ENCODE assay signal across 15 cellular contexts in genomic region chr12:99954724-99955123, GRCh38. TPM values are rescaled to one million over a fixed set of nuclear protein-coding genes. Genes with fewer than 3 reads are reported as not detected.
A peak's percentile ranks its signal among the peaks of the same experiment; 100 is the strongest.
DNase-seq lines count a peak whose midpoint lies in the region; ATAC-seq lines count a peak whose summit lies in the region.
"Had no signal": no experiment of that assay in that cellular context is flagged by ENCODE, and none has a peak within 500 bp of the region (broad histone marks: within the 10 kb centered on the region; RNA-seq: fewer than 3 reads in every experiment).

No MANE protein-coding gene starts in this region.

- H3K36me3 ChIP-seq in BLaER1, result peaks cover 74% of the 10 kb centered on the region

- peaks cover 10% of the 10 kb centered on the region; the same call in 1 of the 2 replicates for H3K9me3 ChIP-seq in BLaER1

- peaks cover 58% of the 10 kb centered on the region for H3K4me1 ChIP-seq in BLaER1

- DNase-seq in G401 (ENCODE audit: low spot score) (peak; percentile 44), fibroblast of gingiva (ENCODE audit: low read depth) (peak; percentile 2), GM19238 (ENCODE audit: insufficient read length, low spot score) (no peak)
- no peak for DNase-seq in effector CD8-positive, alpha-beta T cell (lab: John Stamatoyannopoulos, UW)
- DNase-seq: AML-193; Calu3; CD8-positive, alpha-beta T cell; DMS79 treated with DMSO at 0.1 percent for 48 hours; GOT3; H7; HFFc6; KG1 had no signal

- H3K27ac ChIP-seq in BLaER1, result no peak overlapping the region

- no peaks in the 10 kb centered on the region for H3K27me3 ChIP-seq in BLaER1

- in situ Hi-C loops in G401 (cut with HindIII; ENCODE audit: low sequenced_read_pairs), result no loop called here

- H4K20me1 ChIP-seq in BLaER1, result peaks cover 93% of the 10 kb centered on the region; the same call in 1 of the 2 replicates

- H3K4me2 ChIP-seq in BLaER1, result peak overlapping the region; percentile 12; the same call in 1 of the 2 replicates

- no peak overlapping the region for H3K4me3 ChIP-seq in BLaER1

- H3K9ac ChIP-seq in BLaER1, result no peak overlapping the region

- ATAC-seq in GM19035 (IDR thresholded peaks at IDR 0.05; ENCODE audit: unreplicated experiment), result no peak
- ATAC-seq: CD8-positive, alpha-beta T cell; HCT116 had no signal

RNA-seq across cellular contexts. Expression of gene ANKS1B, which starts 30.0 kb away (rescaled TPM):
- total RNA-seq in G401 (2014; rRNA removed; shearing (Covaris generic)), result not detected in 2 replicates
- total RNA-seq: CD8-positive, alpha-beta T cell had no signal

Comparison
In these comparisons a context has a peak if more than half of its experiments do, and no peak if none do; other contexts are left out.
1. DNase-seq: peak in G401 (single experiment) and fibroblast of gingiva (single experiment); none in effector CD8-positive, alpha-beta T cell (single experiment) and GM19238 (single experiment).